2 cellular contexts compared by ENCODE assay signal in the genomic region with DNA sequence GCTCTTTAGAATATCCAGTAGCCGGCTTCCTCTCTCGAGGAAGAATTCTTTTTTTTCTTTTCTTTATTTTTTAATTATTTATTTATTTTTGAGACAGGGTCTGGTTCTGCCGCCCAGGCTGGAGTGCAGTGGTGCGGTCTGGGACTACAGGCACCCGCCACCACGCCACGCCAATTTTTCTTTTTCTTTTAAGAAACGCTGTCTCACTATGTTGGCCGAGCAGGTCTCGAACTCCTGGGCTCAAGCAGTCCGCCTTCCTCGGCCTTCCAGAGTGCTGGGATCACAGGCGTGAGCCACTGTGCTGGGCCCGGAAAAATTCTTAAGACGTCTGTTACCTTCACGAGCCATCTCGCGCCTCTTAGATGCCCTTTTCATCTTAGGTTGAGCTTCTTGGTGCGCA.
TF ChIP-seq lines count a peak whose summit lies in the region.

No MANE protein-coding gene starts in this region.

TF ChIP-seq in SK-N-SH, 30 proteins besides CTCF, POLR2A, EP300 and RAD21 (continued from another document):
- TF ChIP-seq RXRA (IDR thresholded peaks at IDR 0.05; ENCODE audit: borderline replicate concordance, low read depth) (no peak), MEF2A (IDR thresholded peaks at IDR 0.05; ENCODE audit: borderline replicate concordance, low read depth) (no peak), IRF3 (IDR thresholded peaks at IDR 0.05; ENCODE audit: low read depth, low read length) (no peak), POLR2AphosphoS5 (IDR thresholded peaks at IDR 0.05; ENCODE audit: low read depth, low read length) (no peak), NFIC (IDR thresholded peaks at IDR 0.05; ENCODE audit: borderline replicate concordance) (no peak), GATA2 (CRISPR knock-in tag; IDR thresholded peaks at IDR 0.05) (no peak), SIN3A (IDR thresholded peaks at IDR 0.05; ENCODE audit: borderline replicate concordance, low read depth, low read length) (no peak), GABPA (IDR thresholded peaks at IDR 0.05; ENCODE audit: low read depth) (no peak)
- TF ChIP-seq, protein P1, sequence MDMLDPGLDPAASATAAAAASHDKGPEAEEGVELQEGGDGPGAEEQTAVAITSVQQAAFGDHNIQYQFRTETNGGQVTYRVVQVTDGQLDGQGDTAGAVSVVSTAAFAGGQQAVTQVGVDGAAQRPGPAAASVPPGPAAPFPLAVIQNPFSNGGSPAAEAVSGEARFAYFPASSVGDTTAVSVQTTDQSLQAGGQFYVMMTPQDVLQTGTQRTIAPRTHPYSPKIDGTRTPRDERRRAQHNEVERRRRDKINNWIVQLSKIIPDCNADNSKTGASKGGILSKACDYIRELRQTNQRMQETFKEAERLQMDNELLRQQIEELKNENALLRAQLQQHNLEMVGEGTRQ (IDR thresholded peaks at IDR 0.05; ENCODE audit: borderline replicate concordance, low read depth, low read length) = no peak

TF ChIP-seq in SK-N-SH treated with all-trans-retinoic acid at 6 μM for 48 hours, 23 proteins besides CTCF, POLR2A, EP300 and RAD21 (continued from another document):
- TF ChIP-seq, protein P2, sequence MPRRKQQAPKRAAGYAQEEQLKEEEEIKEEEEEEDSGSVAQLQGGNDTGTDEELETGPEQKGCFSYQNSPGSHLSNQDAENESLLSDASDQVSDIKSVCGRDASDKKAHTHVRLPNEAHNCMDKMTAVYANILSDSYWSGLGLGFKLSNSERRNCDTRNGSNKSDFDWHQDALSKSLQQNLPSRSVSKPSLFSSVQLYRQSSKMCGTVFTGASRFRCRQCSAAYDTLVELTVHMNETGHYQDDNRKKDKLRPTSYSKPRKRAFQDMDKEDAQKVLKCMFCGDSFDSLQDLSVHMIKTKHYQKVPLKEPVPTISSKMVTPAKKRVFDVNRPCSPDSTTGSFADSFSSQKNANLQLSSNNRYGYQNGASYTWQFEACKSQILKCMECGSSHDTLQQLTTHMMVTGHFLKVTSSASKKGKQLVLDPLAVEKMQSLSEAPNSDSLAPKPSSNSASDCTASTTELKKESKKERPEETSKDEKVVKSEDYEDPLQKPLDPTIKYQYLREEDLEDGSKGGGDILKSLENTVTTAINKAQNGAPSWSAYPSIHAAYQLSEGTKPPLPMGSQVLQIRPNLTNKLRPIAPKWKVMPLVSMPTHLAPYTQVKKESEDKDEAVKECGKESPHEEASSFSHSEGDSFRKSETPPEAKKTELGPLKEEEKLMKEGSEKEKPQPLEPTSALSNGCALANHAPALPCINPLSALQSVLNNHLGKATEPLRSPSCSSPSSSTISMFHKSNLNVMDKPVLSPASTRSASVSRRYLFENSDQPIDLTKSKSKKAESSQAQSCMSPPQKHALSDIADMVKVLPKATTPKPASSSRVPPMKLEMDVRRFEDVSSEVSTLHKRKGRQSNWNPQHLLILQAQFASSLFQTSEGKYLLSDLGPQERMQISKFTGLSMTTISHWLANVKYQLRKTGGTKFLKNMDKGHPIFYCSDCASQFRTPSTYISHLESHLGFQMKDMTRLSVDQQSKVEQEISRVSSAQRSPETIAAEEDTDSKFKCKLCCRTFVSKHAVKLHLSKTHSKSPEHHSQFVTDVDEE (CRISPR knock-in tag; IDR thresholded peaks at IDR 0.05) = no peak
- TF ChIP-seq GLIS3 (CRISPR knock-in tag; IDR thresholded peaks at IDR 0.05) (no peak), PATZ1 (CRISPR knock-in tag; IDR thresholded peaks at IDR 0.05; ENCODE audit: borderline replicate concordance) (no peak), TOX (CRISPR knock-in tag; IDR thresholded peaks at IDR 0.05; ENCODE audit: borderline replicate concordance) (no peak), ZNF565 (CRISPR knock-in tag; conservative IDR thresholded peaks at IDR 0.05; ENCODE audit: low read depth) (no peak), ESRRG (CRISPR knock-in tag; IDR thresholded peaks at IDR 0.05) (no peak), TCF4 (CRISPR knock-in tag; IDR thresholded peaks at IDR 0.05; ENCODE audit: borderline replicate concordance) (no peak), CREB5 (CRISPR knock-in tag; IDR thresholded peaks at IDR 0.05; ENCODE audit: low read depth) (no peak), ZNF8 (CRISPR knock-in tag; IDR thresholded peaks at IDR 0.05) (no peak), ZNF70 (CRISPR knock-in tag; IDR thresholded peaks at IDR 0.05) (no peak), ZFP3 (CRISPR knock-in tag; IDR thresholded peaks at IDR 0.05) (no peak), ZC3H10 (CRISPR knock-in tag; IDR thresholded peaks at IDR 0.05) (no peak), ZFP30 (CRISPR knock-in tag; IDR thresholded peaks at IDR 0.05) (no peak), PPARA (CRISPR knock-in tag; IDR thresholded peaks at IDR 0.05; ENCODE audit: borderline replicate concordance) (no peak)
- TF ChIP-seq, protein P3, sequence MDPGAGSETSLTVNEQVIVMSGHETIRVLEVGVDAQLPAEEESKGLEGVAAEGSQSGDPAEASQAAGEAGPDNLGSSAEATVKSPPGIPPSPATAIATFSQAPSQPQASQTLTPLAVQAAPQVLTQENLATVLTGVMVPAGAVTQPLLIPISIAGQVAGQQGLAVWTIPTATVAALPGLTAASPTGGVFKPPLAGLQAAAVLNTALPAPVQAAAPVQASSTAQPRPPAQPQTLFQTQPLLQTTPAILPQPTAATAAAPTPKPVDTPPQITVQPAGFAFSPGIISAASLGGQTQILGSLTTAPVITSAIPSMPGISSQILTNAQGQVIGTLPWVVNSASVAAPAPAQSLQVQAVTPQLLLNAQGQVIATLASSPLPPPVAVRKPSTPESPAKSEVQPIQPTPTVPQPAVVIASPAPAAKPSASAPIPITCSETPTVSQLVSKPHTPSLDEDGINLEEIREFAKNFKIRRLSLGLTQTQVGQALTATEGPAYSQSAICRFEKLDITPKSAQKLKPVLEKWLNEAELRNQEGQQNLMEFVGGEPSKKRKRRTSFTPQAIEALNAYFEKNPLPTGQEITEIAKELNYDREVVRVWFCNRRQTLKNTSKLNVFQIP (CRISPR knock-in tag; IDR thresholded peaks at IDR 0.05; ENCODE audit: borderline replicate concordance, low read depth) = no peak
